15 cellular contexts compared by ENCODE assay signal in the genomic region with DNA sequence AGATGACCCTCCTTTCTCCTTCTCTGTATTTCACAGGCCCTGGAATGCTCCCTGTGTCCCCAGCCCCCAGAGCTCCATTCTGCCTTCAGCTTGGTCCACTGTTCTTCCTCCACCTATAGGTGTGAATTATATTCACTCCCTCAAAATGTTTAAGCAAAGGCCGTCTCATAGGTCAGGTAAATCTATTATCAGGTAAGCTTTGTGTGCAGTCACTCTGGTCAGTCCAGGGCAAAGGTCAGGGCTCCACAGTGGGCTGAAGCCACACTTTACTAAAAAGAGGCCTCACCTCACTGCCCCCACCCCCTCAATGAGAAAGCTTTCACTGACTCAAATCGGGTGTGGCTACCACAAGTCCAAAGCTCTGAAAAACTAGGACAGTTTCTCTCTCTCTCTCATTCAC.
DNase-seq lines count a peak whose midpoint lies in the region; ATAC-seq and TF ChIP-seq lines count a peak whose summit lies in the region.
"Had no signal": no experiment of that assay in that cellular context is flagged by ENCODE, and none has a peak within 500 bp of the region (broad histone marks: within the 10 kb centered on the region; RNA-seq: fewer than 3 reads in every experiment).

No MANE protein-coding gene starts in this region.

- H3K9ac ChIP-seq in skeletal muscle satellite cell (ENCODE audit: low read depth, low read length): peak overlapping the region; percentile 69

- H3K27me3 ChIP-seq in SJSA1 (replicated peaks) (no peaks in the 10 kb centered on the region), skeletal muscle satellite cell (ENCODE audit: control insufficient read depth, insufficient read depth, low read length) (no peaks in the 10 kb centered on the region)
- H3K27me3 ChIP-seq: dorsolateral prefrontal cortex had no signal

- H3K4me3 ChIP-seq in SJSA1: no peak overlapping the region
- no peak overlapping the region for H3K4me3 ChIP-seq in fibroblast of the aortic adventitia (ENCODE audit: low read depth, low read length)
- H3K4me3 ChIP-seq in skeletal muscle satellite cell (ENCODE audit: low read length): no peak overlapping the region
- H3K4me3 ChIP-seq: dorsolateral prefrontal cortex had no signal

- H3K36me3 ChIP-seq in SJSA1: no peaks in the 10 kb centered on the region
- no peaks in the 10 kb centered on the region for H3K36me3 ChIP-seq in skeletal muscle satellite cell (ENCODE audit: insufficient read depth, low read length)

- peaks cover 27% of the 10 kb centered on the region for H3K4me1 Mint-ChIP-seq in T-helper 2 cell treated with Interferon-gamma antibody and Interleukin-4, amounts not matched to agents 5 μg/mL and 100 μg/mL, for 36 hours (ENCODE audit: low read depth)

- H3K4me2 ChIP-seq in skeletal muscle satellite cell (ENCODE audit: low read length): peak overlapping the region; percentile 25

- peak; percentile 21 for DNase-seq in HK-2 (ENCODE audit: unreplicated experiment)
- peak in 1 of 2 experiments; percentile 31 for DNase-seq in SJSA1 (ENCODE audit: low read depth in 1 of 2, low spot score in 2 of 2)
- peak; percentile 40 for DNase-seq in fibroblast of the aortic adventitia (ENCODE audit: low read depth)
- no peak for DNase-seq in superior temporal gyrus (ENCODE audit: extremely low spot score)
- no peak for DNase-seq in T-helper 2 cell treated with Interferon-gamma antibody and Interleukin-4, amounts not matched to agents 5 μg/mL and 100 μg/mL, for 36 hours (ENCODE audit: low spot score)
- DNase-seq: activated CD4-positive, alpha-beta T cell treated with anti-CD3 and anti-CD28 coated beads for 48 hours; activated CD8-positive, alpha-beta memory T cell treated with anti-CD3 and anti-CD28 coated beads, Interleukin-2, amount 50 U/mL, for 48 hours; activated naive CD4-positive, alpha-beta T cell treated with Interleukin-2 at 50 U/mL for 16 hours; dorsolateral prefrontal cortex; naive B cell; NCI-H82 had no signal

- peaks cover 2% of the 10 kb centered on the region for H3K36me3 Mint-ChIP-seq in T-helper 2 cell treated with Interferon-gamma antibody and Interleukin-4, amounts not matched to agents 5 μg/mL and 100 μg/mL, for 36 hours (ENCODE audit: low read depth)

- H3K4me1 ChIP-seq in SJSA1 (replicated peaks): peaks cover 46% of the 10 kb centered on the region
- peaks cover 74% of the 10 kb centered on the region for H3K4me1 ChIP-seq in skeletal muscle satellite cell (ENCODE audit: control insufficient read depth, insufficient read depth, low read length)

- H3K4me3 Mint-ChIP-seq in T-helper 2 cell treated with Interferon-gamma antibody and Interleukin-4, amounts not matched to agents 5 μg/mL and 100 μg/mL, for 36 hours: no peak overlapping the region
- H3K4me3 Mint-ChIP-seq: naive B cell had no signal

- H3K27me3 Mint-ChIP-seq in T-helper 2 cell treated with Interferon-gamma antibody and Interleukin-4, amounts not matched to agents 5 μg/mL and 100 μg/mL, for 36 hours (ENCODE audit: low read depth): no peaks in the 10 kb centered on the region
- H3K27me3 Mint-ChIP-seq: naive B cell had no signal

- peak overlapping the region; percentile 10 for H3K27ac ChIP-seq in SJSA1
- H3K27ac ChIP-seq: C4-2B had no signal

- ATAC-seq in GM18861 (IDR thresholded peaks at IDR 0.05; ENCODE audit: unreplicated experiment): no peak
- ATAC-seq: Right ventricle myocardium inferior had no signal

- peaks cover 5% of the 10 kb centered on the region for H3K9me3 Mint-ChIP-seq in T-helper 2 cell treated with Interferon-gamma antibody and Interleukin-4, amounts not matched to agents 5 μg/mL and 100 μg/mL, for 36 hours

- TF ChIP-seq CTCF in fibroblast of the aortic adventitia (IDR thresholded peaks at IDR 0.05; ENCODE audit: insufficient read depth, low read length): no peak

- no peak overlapping the region for H3K27ac Mint-ChIP-seq in T-helper 2 cell treated with Interferon-gamma antibody and Interleukin-4, amounts not matched to agents 5 μg/mL and 100 μg/mL, for 36 hours
- H3K27ac Mint-ChIP-seq: naive B cell had no signal

- H3K9me3 ChIP-seq in SJSA1 (replicated peaks) (no peaks in the 10 kb centered on the region), skeletal muscle satellite cell (replicated peaks; ENCODE audit: low read length) (no peaks in the 10 kb centered on the region)

Comparison
In these comparisons a context has a peak if more than half of its experiments do, and no peak if none do; other contexts are left out.
1. DNase-seq: peak in HK-2 (single experiment) and fibroblast of the aortic adventitia (single experiment); none in superior temporal gyrus (single experiment) and T-helper 2 cell treated with Interferon-gamma antibody and Interleukin-4, amounts not matched to agents 5 μg/mL and 100 μg/mL, for 36 hours (single experiment).